8 cellular contexts compared by ENCODE assay signal in genomic region chr1:37752583-37753471, GRCh38. TPM values are rescaled to one million over a fixed set of nuclear protein-coding genes. Genes with fewer than 3 reads are reported as not detected.
DNase-seq lines count a peak whose midpoint lies in the region; ATAC-seq and TF ChIP-seq lines count a peak whose summit lies in the region.

No MANE protein-coding gene starts in this region.

- no peaks in the 10 kb centered on the region for H4K20me1 ChIP-seq in IMR-90 (ENCODE audit: insufficient read depth, low read length)

- H3K23ac ChIP-seq in IMR-90 (ENCODE audit: low read depth, low read length) = no peak overlapping the region

- H3K4me1 ChIP-seq in IMR-90 (ENCODE audit: control insufficient read depth, insufficient read depth, low read length) (no peaks in the 10 kb centered on the region), heart right ventricle (no peaks in the 10 kb centered on the region)

- H3K27me3 Mint-ChIP-seq in activated T-cell treated with anti-CD3 and anti-CD28 coated beads, Interleukin-2, amount 50 U/mL, for 72 hours (ENCODE audit: low read depth) = peaks cover 26% of the 10 kb centered on the region

- intact Hi-C loops in IMR-90 (cut with micrococcal nuclease) (no loop called here), heart right ventricle (cut with DNase I) (no loop called here)

- peak overlapping the region; percentile 70 for H2AFZ ChIP-seq in IMR-90 (replicated peaks; ENCODE audit: low read length, poor library complexity)

- no TSS peak for BruUV-seq in IMR-90 (replicated peaks; lab: Mats Ljungman, UMichigan)

- CTCF ChIA-PET in IMR-90 (lab: Yijun Ruan, JAX) = no interaction called here

- H3K9me1 ChIP-seq in IMR-90 (ENCODE audit: insufficient read depth, low read length) = no peaks in the 10 kb centered on the region

- no peak for TF ChIP-seq CTCF in IMR-90 (conservative IDR thresholded peaks at IDR 0.05; ENCODE audit: low read depth, low read length)
- TF ChIP-seq CTCF in heart right ventricle (IDR thresholded peaks at IDR 0.05) = no peak

- H3K4ac ChIP-seq in IMR-90 (ENCODE audit: low read depth, low read length) = no peak overlapping the region

- no peak overlapping the region for H4K8ac ChIP-seq in IMR-90 (ENCODE audit: low read depth in 2 of 2, low read length in 2 of 2)

- no peaks in the 10 kb centered on the region for H3K9me3 Mint-ChIP-seq in activated T-cell treated with anti-CD3 and anti-CD28 coated beads, Interleukin-2, amount 50 U/mL, for 72 hours

- peak; percentile 83 for ATAC-seq in IMR-90 (ENCODE audit: low read depth)
- peak; percentile 52 to 54 for ATAC-seq in activated T-cell treated with anti-CD3 and anti-CD28 coated beads, Interleukin-2, amount 50 U/mL, for 72 hours (replicated peaks in 1 of 2)
- ATAC-seq in heart right ventricle = peak in 2 of 8 donors; percentile 29 to 56
- ATAC-seq in GM21526 (IDR thresholded peaks at IDR 0.05; ENCODE audit: low FRiP score, unreplicated experiment) = no peak
- ATAC-seq in HG02884 (IDR thresholded peaks at IDR 0.05; ENCODE audit: unreplicated experiment) = no peak

- TF ChIP-seq RAD21 in IMR-90 (IDR thresholded peaks at IDR 0.05; ENCODE audit: low read length) = no peak

- H3K9me3 ChIP-seq in IMR-90 (ENCODE audit: control insufficient read depth, insufficient read depth, low read length) = no peaks in the 10 kb centered on the region
- H3K9me3 ChIP-seq in heart right ventricle = peaks cover 0 to 2% (median 0%) of the 10 kb centered on the region in 11 donors

- POLR2A ChIA-PET in IMR-90 (lab: Charles Lee; ENCODE audit: unreplicated experiment) = no interaction called here

- TF ChIP-seq POLR2A in IMR-90 (IDR thresholded peaks at IDR 0.05; ENCODE audit: low read depth, low read length) = no peak

- H3K27ac ChIP-seq in IMR-90 (ENCODE audit: insufficient read depth, low read length) (no peak overlapping the region), heart right ventricle (no peak overlapping the region), skin epidermis (no peak overlapping the region)

- H3K4me3 Mint-ChIP-seq in activated T-cell treated with anti-CD3 and anti-CD28 coated beads, Interleukin-2, amount 50 U/mL, for 72 hours = peak overlapping the region; percentile 77 to 83

- no peak overlapping the region for H2BK20ac ChIP-seq in IMR-90 (ENCODE audit: low read depth, low read length)

- no peak overlapping the region for H2BK5ac ChIP-seq in IMR-90 (ENCODE audit: low read depth, low read length, poor library complexity, severe bottlenecking)

- H3K4me3 ChIP-seq in IMR-90 (ENCODE audit: insufficient read depth, low read depth, low read length) (no peak overlapping the region), heart right ventricle (peak overlapping the region in 7 of 10 donors; percentile 5 to 24 (median 10)), skin epidermis (peak overlapping the region in 5 of 7 experiments; percentile 25 to 42 (median 31))

- in situ Hi-C loops in IMR-90 (cut with MboI; ENCODE audit: low sequenced_read_pairs) = no loop called here

- H2AK5ac ChIP-seq in IMR-90 (ENCODE audit: low read depth, low read length) = no peak overlapping the region

- H3K27ac Mint-ChIP-seq in activated T-cell treated with anti-CD3 and anti-CD28 coated beads, Interleukin-2, amount 50 U/mL, for 72 hours = no peak overlapping the region

- H3K79me1 ChIP-seq in IMR-90 (ENCODE audit: low read depth in 1 of 2, low read length in 2 of 2) = no peaks in the 10 kb centered on the region

- 3% methylated on average over 40 of the region's 105 CpGs; no CpG with 5 or more reads in 1 of the 2 experiments for WGBS in IMR-90 (ENCODE audit: extremely low coverage in 2 of 2, insufficient read length in 1 of 2), 2 experiments
- WGBS in heart right ventricle, 2 donors = 1 to 2% methylated on average over 103 of the region's 105 CpGs

- no peak overlapping the region for H4K91ac ChIP-seq in IMR-90 (ENCODE audit: insufficient read depth, low read depth, low read length)

- H3K27me3 ChIP-seq in IMR-90 (ENCODE audit: control insufficient read depth, insufficient read depth, low read length) (peaks cover 31% of the 10 kb centered on the region), heart right ventricle (peaks cover 0 to 94% (median 92%) of the 10 kb centered on the region in 7 donors)

- no peak overlapping the region for H3K56ac ChIP-seq in IMR-90 (ENCODE audit: extremely low read depth, insufficient read depth, low read length)

- dilution Hi-C loops in IMR-90 (cut with HindIII; ENCODE audit: low sequenced_read_pairs, unreplicated experiment) = no loop called here

- H4K5ac ChIP-seq in IMR-90 (ENCODE audit: low read depth, low read length) = no peak overlapping the region

- no peak overlapping the region for H2BK15ac ChIP-seq in IMR-90 (ENCODE audit: low read depth, low read length)

- no peak overlapping the region for H3K4me2 ChIP-seq in IMR-90 (ENCODE audit: low read depth, low read length)

- H3K36me3 ChIP-seq in IMR-90 (ENCODE audit: control insufficient read depth, insufficient read depth, low read length) (no peaks in the 10 kb centered on the region), heart right ventricle (no peaks in the 10 kb centered on the region)

- H2AK9ac ChIP-seq in IMR-90 (replicated peaks; ENCODE audit: low read depth, low read length, poor library complexity) = no peak overlapping the region

- DNase-seq in ELR (ENCODE audit: low read depth) = peak; percentile 23
- DNase-seq in IMR-90 = no peak
- DNase-seq in activated T-cell treated with anti-CD3 and anti-CD28 coated beads, Interleukin-2, amount 50 U/mL, for 72 hours = peak; percentile 53 to 59
- DNase-seq in heart right ventricle = no peak
- no peak for DNase-seq in EL

- H3K4me1 Mint-ChIP-seq in activated T-cell treated with anti-CD3 and anti-CD28 coated beads, Interleukin-2, amount 50 U/mL, for 72 hours (ENCODE audit: low read depth) = peaks cover 31% of the 10 kb centered on the region

- H3K9ac ChIP-seq in IMR-90 (ENCODE audit: low read depth, low read length) = no peak overlapping the region

- H2BK120ac ChIP-seq in IMR-90 (ENCODE audit: low read depth, low read length) = no peak overlapping the region

- H3K14ac ChIP-seq in IMR-90 (replicated peaks; ENCODE audit: low read depth, low read length) = no peak overlapping the region

- H3K36me3 Mint-ChIP-seq in activated T-cell treated with anti-CD3 and anti-CD28 coated beads, Interleukin-2, amount 50 U/mL, for 72 hours (ENCODE audit: insufficient read depth in 2 of 2) = no peaks in the 10 kb centered on the region

- H3K18ac ChIP-seq in IMR-90 (ENCODE audit: low read depth, low read length) = no peak overlapping the region

TF ChIP-seq in IMR-90, 13 proteins besides CTCF, POLR2A, EP300 and RAD21 (continues in another document):
- no peak for TF ChIP-seq USF2 (IDR thresholded peaks at IDR 0.05; ENCODE audit: low read depth, low read length)
- TF ChIP-seq SMC3 (IDR thresholded peaks at IDR 0.05; ENCODE audit: low read depth, low read length) = no peak
- TF ChIP-seq RCOR1 (IDR thresholded peaks at IDR 0.05; ENCODE audit: insufficient replicate concordance, low read length) = no peak
- no peak for TF ChIP-seq RFX5 (IDR thresholded peaks at IDR 0.05; ENCODE audit: low read depth, low read length)
- TF ChIP-seq MAFK (IDR thresholded peaks at IDR 0.05; ENCODE audit: low read depth, low read length) = no peak
- TF ChIP-seq MAZ (IDR thresholded peaks at IDR 0.05; ENCODE audit: borderline replicate concordance, low read depth, low read length) = no peak
- no peak for TF ChIP-seq NFE2L2 (IDR thresholded peaks at IDR 0.05; ENCODE audit: low read depth, low read length)
- TF ChIP-seq CHD1 (IDR thresholded peaks at IDR 0.05; ENCODE audit: low read depth, low read length) = no peak
- TF ChIP-seq FOS (IDR thresholded peaks at IDR 0.05; ENCODE audit: low read depth, low read length) = no peak
- TF ChIP-seq MXI1 (IDR thresholded peaks at IDR 0.05; ENCODE audit: borderline replicate concordance, low read depth, low read length) = no peak

RNA-seq across cellular contexts. Expression of gene EPHA10, which starts 12.1 kb away (rescaled TPM):
- total RNA-seq in IMR-90 (2012; rRNA removed) (not detected in 2 replicates), heart right ventricle (under 1 TPM in 4 of 10 donors, not detected in 6; 0.04 to 0.15 (median 0.06) TPM)
- polyA plus RNA-seq in IMR-90 (2012; rRNA removed) (not detected in 2 replicates), heart right ventricle (under 1 TPM; 0.04 to 0.15 TPM)
- polyA plus RNA-seq in IMR-90 (2012; cell fraction: cytosol; rRNA removed) = not detected in 2 replicates
- polyA plus RNA-seq in IMR-90 (2012; cell fraction: nucleus; rRNA removed; ENCODE audit: low replicate concordance) = 0.01 TPM in 2 replicates
- total RNA-seq in activated T-cell treated with anti-CD3 and anti-CD28 coated beads, Interleukin-2, amount 50 U/mL, for 72 hours = under 1 TPM; 0.74 to 1.00 TPM

RNA-seq across cellular contexts. Expression of gene MANEAL, which starts 40.8 kb away (rescaled TPM):
- total RNA-seq in IMR-90 (2012; rRNA removed) (0.28 and 0.54 TPM in 2 replicates), heart right ventricle (1 to 10 TPM in 8 of 10 donors, under 1 TPM in 2; 0.69 to 3.1 (median 1.6) TPM)
- polyA plus RNA-seq in IMR-90 (2012; rRNA removed) (0.46 and 0.55 TPM in 2 replicates), heart right ventricle (under 1 TPM; 0.66 to 0.75 TPM)
- polyA plus RNA-seq in IMR-90 (2012; cell fraction: cytosol; rRNA removed) = 0.60 and 0.92 TPM in 2 replicates
- polyA plus RNA-seq in IMR-90 (2012; cell fraction: nucleus; rRNA removed; ENCODE audit: low replicate concordance) = 0.26 and 0.32 TPM in 2 replicates
- total RNA-seq in activated T-cell treated with anti-CD3 and anti-CD28 coated beads, Interleukin-2, amount 50 U/mL, for 72 hours = 1 to 10 TPM; 1.9 to 2.4 TPM

RNA-seq across cellular contexts. Expression of gene C1orf122, which starts 54.8 kb away (rescaled TPM):
- total RNA-seq in IMR-90 (2012; rRNA removed) (2.0 and 2.2 TPM in 2 replicates), heart right ventricle (10 to 100 TPM; 37.8 to 53.0 (median 46.0) TPM)
- polyA plus RNA-seq in IMR-90 (2012; rRNA removed) (13.6 and 27.6 TPM in 2 replicates), heart right ventricle (10 to 100 TPM; 45.9 to 48.1 TPM)
- 62.5 and 64.7 TPM in 2 replicates for polyA plus RNA-seq in IMR-90 (2012; cell fraction: cytosol; rRNA removed)
- polyA plus RNA-seq in IMR-90 (2012; cell fraction: nucleus; rRNA removed; ENCODE audit: low replicate concordance) = 32.7 and 41.9 TPM in 2 replicates
- 10 to 100 TPM; 21.1 to 21.8 TPM for total RNA-seq in activated T-cell treated with anti-CD3 and anti-CD28 coated beads, Interleukin-2, amount 50 U/mL, for 72 hours

RNA-seq across cellular contexts. Expression of gene YRDC, which starts 55.2 kb away (rescaled TPM):
- 19.2 and 21.7 TPM in 2 replicates for total RNA-seq in IMR-90 (2012; rRNA removed)
- 21.0 and 25.0 TPM in 2 replicates for polyA plus RNA-seq in IMR-90 (2012; rRNA removed)
- polyA plus RNA-seq in IMR-90 (2012; cell fraction: cytosol; rRNA removed) = 15.7 and 17.5 TPM in 2 replicates
- 11.2 and 13.2 TPM in 2 replicates for polyA plus RNA-seq in IMR-90 (2012; cell fraction: nucleus; rRNA removed; ENCODE audit: low replicate concordance)
- total RNA-seq in activated T-cell treated with anti-CD3 and anti-CD28 coated beads, Interleukin-2, amount 50 U/mL, for 72 hours = 10 to 100 TPM; 30.0 to 31.3 TPM
- 1 to 10 TPM; 3.3 to 9.1 (median 5.5) TPM for total RNA-seq in heart right ventricle
- 10 to 100 TPM in 1 of 2 donors, 1 to 10 TPM in 1; 4.3 to 15.9 TPM for polyA plus RNA-seq in heart right ventricle

Comparison
In these comparisons a context has a peak if more than half of its experiments do, and no peak if none do; other contexts are left out.
1. DNase-seq: peak in ELR (single experiment) and activated T-cell treated with anti-CD3 and anti-CD28 coated beads, Interleukin-2, amount 50 U/mL, for 72 hours (2 of 2); none in IMR-90 (single experiment), heart right ventricle (0 of 2) and EL (single experiment).
2. ATAC-seq: peak in IMR-90 (single experiment) and activated T-cell treated with anti-CD3 and anti-CD28 coated beads, Interleukin-2, amount 50 U/mL, for 72 hours (2 of 2); none in GM21526 (single experiment) and HG02884 (single experiment).